In the genomic region with DNA sequence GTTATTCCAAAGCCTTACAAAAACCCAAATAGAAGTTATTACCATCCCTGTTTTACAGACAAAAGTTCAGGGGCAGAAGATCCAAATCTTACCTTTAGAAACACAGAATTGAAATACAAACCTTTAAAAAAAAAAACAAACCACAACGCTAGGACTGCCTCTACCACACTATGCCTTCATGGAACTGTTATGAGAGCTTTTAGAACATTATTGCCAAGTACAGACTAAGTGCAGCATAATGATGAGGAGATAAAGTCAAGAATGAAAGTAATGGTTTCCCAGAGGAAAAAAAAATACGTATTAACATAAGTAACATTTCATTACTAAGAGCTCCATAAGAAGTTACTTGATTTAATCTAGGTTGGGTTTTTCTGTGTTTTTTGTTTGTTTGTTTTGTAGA, we compare ENCODE assay signal across 1 cellular context.
TF ChIP-seq lines count a peak whose summit lies in the region.

No MANE protein-coding gene starts in this region.

TF ChIP-seq in IMR-90, 13 proteins besides CTCF, POLR2A, EP300 and RAD21:
- TF ChIP-seq, protein P1, sequence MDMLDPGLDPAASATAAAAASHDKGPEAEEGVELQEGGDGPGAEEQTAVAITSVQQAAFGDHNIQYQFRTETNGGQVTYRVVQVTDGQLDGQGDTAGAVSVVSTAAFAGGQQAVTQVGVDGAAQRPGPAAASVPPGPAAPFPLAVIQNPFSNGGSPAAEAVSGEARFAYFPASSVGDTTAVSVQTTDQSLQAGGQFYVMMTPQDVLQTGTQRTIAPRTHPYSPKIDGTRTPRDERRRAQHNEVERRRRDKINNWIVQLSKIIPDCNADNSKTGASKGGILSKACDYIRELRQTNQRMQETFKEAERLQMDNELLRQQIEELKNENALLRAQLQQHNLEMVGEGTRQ (IDR thresholded peaks at IDR 0.05; ENCODE audit: low read depth, low read length): no peak
- TF ChIP-seq RFX5 (IDR thresholded peaks at IDR 0.05; ENCODE audit: low read depth, low read length) (no peak), CHD1 (IDR thresholded peaks at IDR 0.05; ENCODE audit: low read depth, low read length) (no peak), MAFK (IDR thresholded peaks at IDR 0.05; ENCODE audit: low read depth, low read length) (no peak)
